ENCODE assay signal across 21 cellular contexts in the genomic region with DNA sequence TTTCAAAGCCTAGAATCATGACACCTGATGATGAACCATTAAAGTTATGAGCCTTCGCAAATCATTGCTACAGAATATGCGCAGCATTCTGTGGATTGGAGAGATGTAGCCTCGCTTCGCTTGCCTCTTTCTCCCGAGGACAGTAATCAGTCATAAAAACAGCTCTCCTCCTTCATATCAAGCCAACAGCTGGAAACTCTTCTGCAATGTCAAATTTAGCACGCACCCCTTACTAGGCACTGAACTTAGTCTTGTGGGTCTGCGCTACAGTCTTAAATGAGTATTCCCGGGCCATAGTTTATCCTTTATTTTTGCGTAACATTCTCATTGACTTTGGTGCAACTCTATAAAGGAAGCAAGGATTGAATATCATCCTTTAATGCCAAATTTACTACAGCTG.
A peak's percentile ranks its signal among the peaks of the same experiment; 100 is the strongest.
DNase-seq lines count a peak whose midpoint lies in the region; ATAC-seq and TF ChIP-seq lines count a peak whose summit lies in the region.
"Had no signal": no experiment of that assay in that cellular context is flagged by ENCODE, and none has a peak within 500 bp of the region (broad histone marks: within the 10 kb centered on the region; RNA-seq: fewer than 3 reads in every experiment).

No MANE protein-coding gene starts in this region.

- H3K9me3 ChIP-seq in ectodermal cell (ENCODE audit: control insufficient read depth, low read length) (no peaks in the 10 kb centered on the region), mesodermal cell (ENCODE audit: control insufficient read depth, low read length) (no peaks in the 10 kb centered on the region), smooth muscle cell (replicated peaks; ENCODE audit: low read depth) (no peaks in the 10 kb centered on the region)

- H3K4me3 ChIP-seq in ectodermal cell (ENCODE audit: insufficient read depth, low read depth, low read length) (no peak overlapping the region), mesodermal cell (ENCODE audit: extremely low read depth, insufficient read depth, low read length, poor library complexity, severe bottlenecking) (no peak overlapping the region), smooth muscle cell (no peak overlapping the region)

- no peak overlapping the region for H3K4me2 ChIP-seq in smooth muscle cell

- intact Hi-C loops in Right ventricle myocardium superior (cut with DNase I): no loop called here
- intact Hi-C loops in left ventricle myocardium superior (cut with micrococcal nuclease): no loop called here

- in situ Hi-C loops in GM13976 (cut with MboI; ENCODE audit: low sequenced_read_pairs, unreplicated experiment): no loop called here

- peak; percentile 25 for ATAC-seq in Right ventricle myocardium superior (ENCODE audit: poor library complexity)
- ATAC-seq in left ventricle myocardium superior: no peak
- no peak for ATAC-seq in GM21576 (IDR thresholded peaks at IDR 0.05; ENCODE audit: unreplicated experiment)
- ATAC-seq: CD8-positive, alpha-beta T cell; SK-N-SH treated with all-trans-retinoic acid at 6 μM for 48 hours had no signal

- 85 to 86% methylated on average over 9 of the region's 9 CpGs for WGBS in ectodermal cell, 2 experiments
- WGBS in mesodermal cell (ENCODE audit: insufficient coverage in 2 of 2), 2 experiments: 85 to 91% methylated on average over 3 to 7 of the region's 9 CpGs
- 79% methylated on average over 9 of the region's 9 CpGs for WGBS in smooth muscle cell (ENCODE audit: low lambda C conversion rate)

- no peaks in the 10 kb centered on the region for H3K36me3 ChIP-seq in ectodermal cell (ENCODE audit: control insufficient read depth, insufficient read depth, low read length)
- H3K36me3 ChIP-seq in mesodermal cell (ENCODE audit: control insufficient read depth, insufficient read depth, low read length): no peaks in the 10 kb centered on the region
- H3K36me3 ChIP-seq in smooth muscle cell (ENCODE audit: low read depth): no peaks in the 10 kb centered on the region

- no peak overlapping the region for H3K9ac ChIP-seq in smooth muscle cell (ENCODE audit: low read depth)

- H3K27ac ChIP-seq in ectodermal cell (ENCODE audit: insufficient read depth, low read depth, low read length, poor library complexity, severe bottlenecking): peak overlapping the region; percentile 56
- H3K27ac ChIP-seq in mesodermal cell (ENCODE audit: low read depth, low read length, severe bottlenecking): peak overlapping the region; percentile 69
- no peak overlapping the region for H3K27ac ChIP-seq in smooth muscle cell (ENCODE audit: low read depth)
- H3K27ac ChIP-seq: RWPE1 had no signal

- H2AFZ ChIP-seq in smooth muscle cell (ENCODE audit: low read depth): peak overlapping the region; percentile 51

- no peaks in the 10 kb centered on the region for H3F3A ChIP-seq in smooth muscle cell (ENCODE audit: low read depth)

- H4K20me1 ChIP-seq in smooth muscle cell (ENCODE audit: low read depth): no peaks in the 10 kb centered on the region

- DNase-seq in Right ventricle myocardium superior (no peak), left ventricle myocardium superior (no peak), smooth muscle cell (lab: John Stamatoyannopoulos, UW; ENCODE audit: unreplicated experiment) (no peak), SIG-M5 treated with dmso at 0.1 percent for 504 hours (lab: John Stamatoyannopoulos, UW; ENCODE audit: unreplicated experiment) (no peak), GM13976 (ENCODE audit: low spot score) (no peak)
- DNase-seq: 8988T; C1 segment of cervical spinal cord; CD8-positive, alpha-beta T cell; DMS153; HFFc6; KBM-7; MM.1S; NCI-H1048; NCI-H1417 treated with DMSO at 0.1 percent for 48 hours; NCI-H187; SIG-M5 had no signal

- no peaks in the 10 kb centered on the region for H3K79me2 ChIP-seq in smooth muscle cell (ENCODE audit: low read depth)

- H3K27me3 ChIP-seq in ectodermal cell (ENCODE audit: control insufficient read depth, insufficient read depth, low read length, poor library complexity, severe bottlenecking): no peaks in the 10 kb centered on the region
- no peaks in the 10 kb centered on the region for H3K27me3 ChIP-seq in smooth muscle cell (ENCODE audit: low read depth)

- peaks cover 27% of the 10 kb centered on the region for H3K4me1 ChIP-seq in ectodermal cell (ENCODE audit: control insufficient read depth, insufficient read depth, low read length)
- H3K4me1 ChIP-seq in mesodermal cell (ENCODE audit: control insufficient read depth, insufficient read depth, low read length, poor library complexity, severe bottlenecking): no peaks in the 10 kb centered on the region
- peaks cover 63% of the 10 kb centered on the region for H3K4me1 ChIP-seq in smooth muscle cell (ENCODE audit: low read depth)

- TF ChIP-seq CTCF in smooth muscle cell (IDR thresholded peaks at IDR 0.05; ENCODE audit: borderline replicate concordance, insufficient read depth, poor library complexity, severe bottlenecking) (no peak), GM13976 (IDR thresholded peaks at IDR 0.05; ENCODE audit: borderline replicate concordance, control extremely low read depth, extremely low read depth, insufficient read depth, missing control alignments) (no peak)
